1 cellular context compared by ENCODE assay signal in the genomic region with DNA sequence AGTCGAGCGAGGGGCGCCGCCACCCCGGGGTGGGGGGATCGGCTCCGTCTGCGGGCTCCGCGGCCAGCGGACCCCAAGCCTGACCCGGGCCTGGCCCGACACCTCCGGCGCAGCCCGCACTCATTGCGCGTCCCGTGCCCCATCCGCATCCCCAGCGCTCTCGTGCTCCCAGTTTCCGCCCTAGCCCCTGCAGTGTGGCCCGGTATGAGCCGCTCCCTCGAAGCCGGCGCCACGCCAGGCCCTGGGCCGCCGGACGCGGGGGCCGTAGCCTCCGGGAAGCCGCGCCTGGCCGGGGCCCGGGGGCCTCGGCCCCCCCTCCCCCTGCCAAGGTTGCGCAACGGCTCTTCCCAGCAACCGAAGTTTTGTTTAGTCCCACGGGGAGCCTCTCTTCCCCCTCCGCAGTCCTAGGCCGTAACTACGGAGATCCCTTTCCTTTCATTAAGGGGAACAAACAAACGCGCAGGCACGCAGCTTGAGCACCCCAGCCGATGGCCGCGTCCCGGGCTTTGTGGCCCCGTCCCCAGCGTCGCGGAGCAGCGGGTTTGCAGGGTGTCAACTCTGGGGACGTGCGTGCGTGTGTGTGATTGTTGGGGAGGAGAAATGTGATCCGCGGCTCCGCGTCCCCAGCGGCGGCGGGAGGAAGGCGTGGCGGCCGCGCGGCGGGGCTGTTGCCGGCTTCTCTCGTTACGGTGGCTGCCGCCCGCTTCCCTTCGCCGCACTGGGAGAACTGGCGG.
TF ChIP-seq lines count a peak whose summit lies in the region.

No MANE protein-coding gene starts in this region.

TF ChIP-seq in HepG2, 621 proteins besides CTCF, POLR2A, EP300 and RAD21 (continued from another document and continues in another):
- TF ChIP-seq, protein P1, sequence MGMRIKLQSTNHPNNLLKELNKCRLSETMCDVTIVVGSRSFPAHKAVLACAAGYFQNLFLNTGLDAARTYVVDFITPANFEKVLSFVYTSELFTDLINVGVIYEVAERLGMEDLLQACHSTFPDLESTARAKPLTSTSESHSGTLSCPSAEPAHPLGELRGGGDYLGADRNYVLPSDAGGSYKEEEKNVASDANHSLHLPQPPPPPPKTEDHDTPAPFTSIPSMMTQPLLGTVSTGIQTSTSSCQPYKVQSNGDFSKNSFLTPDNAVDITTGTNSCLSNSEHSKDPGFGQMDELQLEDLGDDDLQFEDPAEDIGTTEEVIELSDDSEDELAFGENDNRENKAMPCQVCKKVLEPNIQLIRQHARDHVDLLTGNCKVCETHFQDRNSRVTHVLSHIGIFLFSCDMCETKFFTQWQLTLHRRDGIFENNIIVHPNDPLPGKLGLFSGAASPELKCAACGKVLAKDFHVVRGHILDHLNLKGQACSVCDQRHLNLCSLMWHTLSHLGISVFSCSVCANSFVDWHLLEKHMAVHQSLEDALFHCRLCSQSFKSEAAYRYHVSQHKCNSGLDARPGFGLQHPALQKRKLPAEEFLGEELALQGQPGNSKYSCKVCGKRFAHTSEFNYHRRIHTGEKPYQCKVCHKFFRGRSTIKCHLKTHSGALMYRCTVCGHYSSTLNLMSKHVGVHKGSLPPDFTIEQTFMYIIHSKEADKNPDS (CRISPR knock-in tag; IDR thresholded peaks at IDR 0.05), result no peak
- TF ChIP-seq, protein P2, sequence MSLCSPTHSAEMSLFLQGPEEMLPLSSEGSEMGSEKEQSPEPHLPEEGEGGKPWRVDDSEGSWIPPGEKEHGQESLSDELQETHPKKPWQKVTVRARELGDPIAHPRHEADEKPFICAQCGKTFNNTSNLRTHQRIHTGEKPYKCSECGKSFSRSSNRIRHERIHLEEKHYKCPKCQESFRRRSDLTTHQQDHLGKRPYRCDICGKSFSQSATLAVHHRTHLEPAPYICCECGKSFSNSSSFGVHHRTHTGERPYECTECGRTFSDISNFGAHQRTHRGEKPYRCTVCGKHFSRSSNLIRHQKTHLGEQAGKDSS (CRISPR knock-in tag; IDR thresholded peaks at IDR 0.05; ENCODE audit: borderline replicate concordance, low read depth), result no peak
- TF ChIP-seq ESRRA (CRISPR knock-in tag; IDR thresholded peaks at IDR 0.05; ENCODE audit: low read depth), result no peak
- TF ChIP-seq, protein P3, sequence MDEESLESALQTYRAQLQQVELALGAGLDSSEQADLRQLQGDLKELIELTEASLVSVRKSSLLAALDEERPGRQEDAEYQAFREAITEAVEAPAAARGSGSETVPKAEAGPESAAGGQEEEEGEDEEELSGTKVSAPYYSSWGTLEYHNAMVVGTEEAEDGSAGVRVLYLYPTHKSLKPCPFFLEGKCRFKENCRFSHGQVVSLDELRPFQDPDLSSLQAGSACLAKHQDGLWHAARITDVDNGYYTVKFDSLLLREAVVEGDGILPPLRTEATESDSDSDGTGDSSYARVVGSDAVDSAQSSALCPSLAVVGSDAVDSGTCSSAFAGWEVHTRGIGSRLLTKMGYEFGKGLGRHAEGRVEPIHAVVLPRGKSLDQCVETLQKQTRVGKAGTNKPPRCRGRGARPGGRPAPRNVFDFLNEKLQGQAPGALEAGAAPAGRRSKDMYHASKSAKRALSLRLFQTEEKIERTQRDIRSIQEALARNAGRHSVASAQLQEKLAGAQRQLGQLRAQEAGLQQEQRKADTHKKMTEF (CRISPR knock-in tag; IDR thresholded peaks at IDR 0.05), result peak; percentile 88; the same call in 1 of the 2 replicates
- TF ChIP-seq, protein P4, sequence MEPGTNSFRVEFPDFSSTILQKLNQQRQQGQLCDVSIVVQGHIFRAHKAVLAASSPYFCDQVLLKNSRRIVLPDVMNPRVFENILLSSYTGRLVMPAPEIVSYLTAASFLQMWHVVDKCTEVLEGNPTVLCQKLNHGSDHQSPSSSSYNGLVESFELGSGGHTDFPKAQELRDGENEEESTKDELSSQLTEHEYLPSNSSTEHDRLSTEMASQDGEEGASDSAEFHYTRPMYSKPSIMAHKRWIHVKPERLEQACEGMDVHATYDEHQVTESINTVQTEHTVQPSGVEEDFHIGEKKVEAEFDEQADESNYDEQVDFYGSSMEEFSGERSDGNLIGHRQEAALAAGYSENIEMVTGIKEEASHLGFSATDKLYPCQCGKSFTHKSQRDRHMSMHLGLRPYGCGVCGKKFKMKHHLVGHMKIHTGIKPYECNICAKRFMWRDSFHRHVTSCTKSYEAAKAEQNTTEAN (CRISPR knock-in tag; conservative IDR thresholded peaks at IDR 0.05), result no peak
- TF ChIP-seq, protein P5, sequence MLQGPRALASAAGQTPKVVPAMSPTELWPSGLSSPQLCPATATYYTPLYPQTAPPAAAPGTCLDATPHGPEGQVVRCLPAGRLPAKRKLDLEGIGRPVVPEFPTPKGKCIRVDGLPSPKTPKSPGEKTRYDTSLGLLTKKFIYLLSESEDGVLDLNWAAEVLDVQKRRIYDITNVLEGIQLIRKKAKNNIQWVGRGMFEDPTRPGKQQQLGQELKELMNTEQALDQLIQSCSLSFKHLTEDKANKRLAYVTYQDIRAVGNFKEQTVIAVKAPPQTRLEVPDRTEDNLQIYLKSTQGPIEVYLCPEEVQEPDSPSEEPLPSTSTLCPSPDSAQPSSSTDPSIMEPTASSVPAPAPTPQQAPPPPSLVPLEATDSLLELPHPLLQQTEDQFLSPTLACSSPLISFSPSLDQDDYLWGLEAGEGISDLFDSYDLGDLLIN (CRISPR knock-in tag; IDR thresholded peaks at IDR 0.05; ENCODE audit: borderline replicate concordance), result 0 out of 2 replicates have a peak, but pooled peaks have one; percentile 25
- TF ChIP-seq TEAD3 (CRISPR knock-in tag; optimal IDR thresholded peaks at IDR 0.05; ENCODE audit: borderline replicate concordance), result peak; percentile 24
- TF ChIP-seq, protein P6, sequence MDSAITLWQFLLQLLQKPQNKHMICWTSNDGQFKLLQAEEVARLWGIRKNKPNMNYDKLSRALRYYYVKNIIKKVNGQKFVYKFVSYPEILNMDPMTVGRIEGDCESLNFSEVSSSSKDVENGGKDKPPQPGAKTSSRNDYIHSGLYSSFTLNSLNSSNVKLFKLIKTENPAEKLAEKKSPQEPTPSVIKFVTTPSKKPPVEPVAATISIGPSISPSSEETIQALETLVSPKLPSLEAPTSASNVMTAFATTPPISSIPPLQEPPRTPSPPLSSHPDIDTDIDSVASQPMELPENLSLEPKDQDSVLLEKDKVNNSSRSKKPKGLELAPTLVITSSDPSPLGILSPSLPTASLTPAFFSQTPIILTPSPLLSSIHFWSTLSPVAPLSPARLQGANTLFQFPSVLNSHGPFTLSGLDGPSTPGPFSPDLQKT (CRISPR knock-in tag; IDR thresholded peaks at IDR 0.05; ENCODE audit: borderline replicate concordance), result no peak
- TF ChIP-seq DPF2 (CRISPR knock-in tag; IDR thresholded peaks at IDR 0.05; ENCODE audit: borderline replicate concordance, low read depth), result no peak
- no peak; the same call in 1 of the 2 replicates for TF ChIP-seq ZNF766 (CRISPR knock-in tag; IDR thresholded peaks at IDR 0.05; ENCODE audit: borderline replicate concordance)
- TF ChIP-seq, protein P7, sequence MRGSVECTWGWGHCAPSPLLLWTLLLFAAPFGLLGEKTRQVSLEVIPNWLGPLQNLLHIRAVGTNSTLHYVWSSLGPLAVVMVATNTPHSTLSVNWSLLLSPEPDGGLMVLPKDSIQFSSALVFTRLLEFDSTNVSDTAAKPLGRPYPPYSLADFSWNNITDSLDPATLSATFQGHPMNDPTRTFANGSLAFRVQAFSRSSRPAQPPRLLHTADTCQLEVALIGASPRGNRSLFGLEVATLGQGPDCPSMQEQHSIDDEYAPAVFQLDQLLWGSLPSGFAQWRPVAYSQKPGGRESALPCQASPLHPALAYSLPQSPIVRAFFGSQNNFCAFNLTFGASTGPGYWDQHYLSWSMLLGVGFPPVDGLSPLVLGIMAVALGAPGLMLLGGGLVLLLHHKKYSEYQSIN (CRISPR knock-in tag; IDR thresholded peaks at IDR 0.05; ENCODE audit: borderline replicate concordance), result no peak
- TF ChIP-seq, protein P8, sequence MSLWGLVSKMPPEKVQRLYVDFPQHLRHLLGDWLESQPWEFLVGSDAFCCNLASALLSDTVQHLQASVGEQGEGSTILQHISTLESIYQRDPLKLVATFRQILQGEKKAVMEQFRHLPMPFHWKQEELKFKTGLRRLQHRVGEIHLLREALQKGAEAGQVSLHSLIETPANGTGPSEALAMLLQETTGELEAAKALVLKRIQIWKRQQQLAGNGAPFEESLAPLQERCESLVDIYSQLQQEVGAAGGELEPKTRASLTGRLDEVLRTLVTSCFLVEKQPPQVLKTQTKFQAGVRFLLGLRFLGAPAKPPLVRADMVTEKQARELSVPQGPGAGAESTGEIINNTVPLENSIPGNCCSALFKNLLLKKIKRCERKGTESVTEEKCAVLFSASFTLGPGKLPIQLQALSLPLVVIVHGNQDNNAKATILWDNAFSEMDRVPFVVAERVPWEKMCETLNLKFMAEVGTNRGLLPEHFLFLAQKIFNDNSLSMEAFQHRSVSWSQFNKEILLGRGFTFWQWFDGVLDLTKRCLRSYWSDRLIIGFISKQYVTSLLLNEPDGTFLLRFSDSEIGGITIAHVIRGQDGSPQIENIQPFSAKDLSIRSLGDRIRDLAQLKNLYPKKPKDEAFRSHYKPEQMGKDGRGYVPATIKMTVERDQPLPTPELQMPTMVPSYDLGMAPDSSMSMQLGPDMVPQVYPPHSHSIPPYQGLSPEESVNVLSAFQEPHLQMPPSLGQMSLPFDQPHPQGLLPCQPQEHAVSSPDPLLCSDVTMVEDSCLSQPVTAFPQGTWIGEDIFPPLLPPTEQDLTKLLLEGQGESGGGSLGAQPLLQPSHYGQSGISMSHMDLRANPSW (CRISPR knock-in tag; IDR thresholded peaks at IDR 0.05; ENCODE audit: borderline replicate concordance), result no peak
- no peak for TF ChIP-seq ZFP37 (CRISPR knock-in tag; IDR thresholded peaks at IDR 0.05; ENCODE audit: borderline replicate concordance)
- TF ChIP-seq KDM5A (IDR thresholded peaks at IDR 0.05; ENCODE audit: borderline replicate concordance, low read length), result no peak; the same call in 1 of the 2 replicates
- TF ChIP-seq ZBTB21 (CRISPR knock-in tag; IDR thresholded peaks at IDR 0.05), result no peak
- TF ChIP-seq ZNF460 (CRISPR knock-in tag; IDR thresholded peaks at IDR 0.05; ENCODE audit: borderline replicate concordance), result no peak
- no peak for TF ChIP-seq ZNF839 (CRISPR knock-in tag; IDR thresholded peaks at IDR 0.05; ENCODE audit: borderline replicate concordance)
- no peak for TF ChIP-seq NCOR1 (IDR thresholded peaks at IDR 0.05; ENCODE audit: borderline replicate concordance, low read length)
- TF ChIP-seq TARDBP (CRISPR knock-in tag; IDR thresholded peaks at IDR 0.05), result peak; percentile 74; the same call in 1 of the 2 replicates
- TF ChIP-seq, protein P9, sequence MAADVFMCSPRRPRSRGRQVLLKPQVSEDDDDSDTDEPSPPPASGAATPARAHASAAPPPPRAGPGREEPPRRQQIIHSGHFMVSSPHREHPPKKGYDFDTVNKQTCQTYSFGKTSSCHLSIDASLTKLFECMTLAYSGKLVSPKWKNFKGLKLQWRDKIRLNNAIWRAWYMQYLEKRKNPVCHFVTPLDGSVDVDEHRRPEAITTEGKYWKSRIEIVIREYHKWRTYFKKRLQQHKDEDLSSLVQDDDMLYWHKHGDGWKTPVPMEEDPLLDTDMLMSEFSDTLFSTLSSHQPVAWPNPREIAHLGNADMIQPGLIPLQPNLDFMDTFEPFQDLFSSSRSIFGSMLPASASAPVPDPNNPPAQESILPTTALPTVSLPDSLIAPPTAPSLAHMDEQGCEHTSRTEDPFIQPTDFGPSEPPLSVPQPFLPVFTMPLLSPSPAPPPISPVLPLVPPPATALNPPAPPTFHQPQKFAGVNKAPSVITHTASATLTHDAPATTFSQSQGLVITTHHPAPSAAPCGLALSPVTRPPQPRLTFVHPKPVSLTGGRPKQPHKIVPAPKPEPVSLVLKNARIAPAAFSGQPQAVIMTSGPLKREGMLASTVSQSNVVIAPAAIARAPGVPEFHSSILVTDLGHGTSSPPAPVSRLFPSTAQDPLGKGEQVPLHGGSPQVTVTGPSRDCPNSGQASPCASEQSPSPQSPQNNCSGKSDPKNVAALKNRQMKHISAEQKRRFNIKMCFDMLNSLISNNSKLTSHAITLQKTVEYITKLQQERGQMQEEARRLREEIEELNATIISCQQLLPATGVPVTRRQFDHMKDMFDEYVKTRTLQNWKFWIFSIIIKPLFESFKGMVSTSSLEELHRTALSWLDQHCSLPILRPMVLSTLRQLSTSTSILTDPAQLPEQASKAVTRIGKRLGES (CRISPR knock-in tag; IDR thresholded peaks at IDR 0.05; ENCODE audit: borderline replicate concordance), result no peak; the same call in 1 of the 2 replicates
- peak; percentile 90 for TF ChIP-seq BORCS8-MEF2B (CRISPR knock-in tag; IDR thresholded peaks at IDR 0.05)
- TF ChIP-seq PLRG1 (conservative IDR thresholded peaks at IDR 0.05), result no peak
- 0 out of 2 replicates have a peak, but pooled peaks have one; percentile 23 for TF ChIP-seq RNF2 (conservative IDR thresholded peaks at IDR 0.05; ENCODE audit: low read depth)
- TF ChIP-seq, protein P10, sequence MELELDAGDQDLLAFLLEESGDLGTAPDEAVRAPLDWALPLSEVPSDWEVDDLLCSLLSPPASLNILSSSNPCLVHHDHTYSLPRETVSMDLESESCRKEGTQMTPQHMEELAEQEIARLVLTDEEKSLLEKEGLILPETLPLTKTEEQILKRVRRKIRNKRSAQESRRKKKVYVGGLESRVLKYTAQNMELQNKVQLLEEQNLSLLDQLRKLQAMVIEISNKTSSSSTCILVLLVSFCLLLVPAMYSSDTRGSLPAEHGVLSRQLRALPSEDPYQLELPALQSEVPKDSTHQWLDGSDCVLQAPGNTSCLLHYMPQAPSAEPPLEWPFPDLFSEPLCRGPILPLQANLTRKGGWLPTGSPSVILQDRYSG (CRISPR knock-in tag; IDR thresholded peaks at IDR 0.05), result no peak
- TF ChIP-seq, protein P11, sequence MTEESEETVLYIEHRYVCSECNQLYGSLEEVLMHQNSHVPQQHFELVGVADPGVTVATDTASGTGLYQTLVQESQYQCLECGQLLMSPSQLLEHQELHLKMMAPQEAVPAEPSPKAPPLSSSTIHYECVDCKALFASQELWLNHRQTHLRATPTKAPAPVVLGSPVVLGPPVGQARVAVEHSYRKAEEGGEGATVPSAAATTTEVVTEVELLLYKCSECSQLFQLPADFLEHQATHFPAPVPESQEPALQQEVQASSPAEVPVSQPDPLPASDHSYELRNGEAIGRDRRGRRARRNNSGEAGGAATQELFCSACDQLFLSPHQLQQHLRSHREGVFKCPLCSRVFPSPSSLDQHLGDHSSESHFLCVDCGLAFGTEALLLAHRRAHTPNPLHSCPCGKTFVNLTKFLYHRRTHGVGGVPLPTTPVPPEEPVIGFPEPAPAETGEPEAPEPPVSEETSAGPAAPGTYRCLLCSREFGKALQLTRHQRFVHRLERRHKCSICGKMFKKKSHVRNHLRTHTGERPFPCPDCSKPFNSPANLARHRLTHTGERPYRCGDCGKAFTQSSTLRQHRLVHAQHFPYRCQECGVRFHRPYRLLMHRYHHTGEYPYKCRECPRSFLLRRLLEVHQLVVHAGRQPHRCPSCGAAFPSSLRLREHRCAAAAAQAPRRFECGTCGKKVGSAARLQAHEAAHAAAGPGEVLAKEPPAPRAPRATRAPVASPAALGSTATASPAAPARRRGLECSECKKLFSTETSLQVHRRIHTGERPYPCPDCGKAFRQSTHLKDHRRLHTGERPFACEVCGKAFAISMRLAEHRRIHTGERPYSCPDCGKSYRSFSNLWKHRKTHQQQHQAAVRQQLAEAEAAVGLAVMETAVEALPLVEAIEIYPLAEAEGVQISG (CRISPR knock-in tag; IDR thresholded peaks at IDR 0.05), result no peak; the same call in none of the 2 replicates
- no peak for TF ChIP-seq NFE2L2 (IDR thresholded peaks at IDR 0.05; ENCODE audit: low read length)
- no peak for TF ChIP-seq GATAD1 (CRISPR knock-in tag; IDR thresholded peaks at IDR 0.05)
- 0 out of 2 replicates have a peak, but pooled peaks have one; percentile 12 for TF ChIP-seq RFXAP (CRISPR knock-in tag; IDR thresholded peaks at IDR 0.05; ENCODE audit: borderline replicate concordance)
- TF ChIP-seq GLI4 (CRISPR knock-in tag; IDR thresholded peaks at IDR 0.05; ENCODE audit: borderline replicate concordance), result peak; percentile 65; the same call in 1 of the 2 replicates
- no peak for TF ChIP-seq JUN (CRISPR knock-in tag; IDR thresholded peaks at IDR 0.05)
- TF ChIP-seq ZNF34 (CRISPR knock-in tag; IDR thresholded peaks at IDR 0.05; ENCODE audit: borderline replicate concordance), result 0 out of 2 replicates have a peak, but pooled peaks have one; percentile 8
- TF ChIP-seq MIXL1 (CRISPR knock-in tag; IDR thresholded peaks at IDR 0.05), result no peak; the same call in none of the 2 replicates
- no peak for TF ChIP-seq CBX2 (IDR thresholded peaks at IDR 0.05; ENCODE audit: low read depth, low read length)
- TF ChIP-seq CBX2 (CRISPR knock-in tag; IDR thresholded peaks at IDR 0.05; ENCODE audit: low read depth), result no peak
